ENCODE assay signal across 1 cellular context in the genomic region with DNA sequence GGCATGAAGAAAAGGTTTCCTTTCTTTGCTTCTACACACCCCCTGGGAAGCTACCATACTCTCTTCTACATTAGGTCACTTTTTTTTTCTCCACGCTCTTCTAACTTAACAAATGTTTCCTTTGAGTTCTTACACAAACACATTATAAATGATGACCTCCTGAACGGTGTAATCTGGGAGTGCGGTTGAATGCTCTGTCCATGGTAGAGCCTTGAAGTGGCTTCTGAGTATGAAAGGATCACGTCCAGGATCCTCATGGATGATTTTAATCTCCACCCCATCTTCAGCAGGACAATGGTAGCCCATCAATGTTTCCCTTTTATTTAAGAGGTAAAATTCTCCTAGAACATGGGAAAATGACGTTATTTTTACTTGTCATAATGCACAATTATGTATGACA.
TF ChIP-seq lines count a peak whose summit lies in the region.

No MANE protein-coding gene starts in this region.

TF ChIP-seq in SK-N-SH treated with all-trans-retinoic acid at 6 μM for 48 hours, 23 proteins besides CTCF, POLR2A, EP300 and RAD21 (continued from another document):
- TF ChIP-seq TSHZ2 (CRISPR knock-in tag; IDR thresholded peaks at IDR 0.05) (no peak), CSDC2 (CRISPR knock-in tag; IDR thresholded peaks at IDR 0.05) (no peak), ESRRG (CRISPR knock-in tag; IDR thresholded peaks at IDR 0.05) (no peak)
